ENCODE assay signal across 22 cellular contexts in genomic region chr2:218006741-218007140, GRCh38. TPM values are rescaled to one million over a fixed set of nuclear protein-coding genes. Genes with fewer than 3 reads are reported as not detected.
DNase-seq lines count a peak whose midpoint lies in the region; ATAC-seq, FAIRE-seq and TF ChIP-seq lines count a peak whose summit lies in the region.
"Had no signal": no experiment of that assay in that cellular context is flagged by ENCODE, and none has a peak within 500 bp of the region (broad histone marks: within the 10 kb centered on the region; RNA-seq: fewer than 3 reads in every experiment).

No MANE protein-coding gene starts in this region.

- H3K27me3 ChIP-seq in HepG2 (ENCODE audit: control insufficient read depth in 1 of 2, insufficient read depth in 2 of 2, low read length in 2 of 2): peaks cover 7 to 79% of the 10 kb centered on the region in 2 experiments
- H3K27me3 ChIP-seq in right lobe of liver: no peaks in the 10 kb centered on the region
- H3K27me3 ChIP-seq in adipocyte (replicated peaks; ENCODE audit: control insufficient read depth, insufficient read depth, low read length): no peaks in the 10 kb centered on the region
- no peaks in the 10 kb centered on the region for H3K27me3 ChIP-seq in uterus

- H3K4me2 ChIP-seq in HepG2 (ENCODE audit: low read depth, low read length): no peak overlapping the region

- H4K20me1 ChIP-seq in HepG2 (ENCODE audit: insufficient read depth, low read length): no peaks in the 10 kb centered on the region

- H3K36me3 ChIP-seq in HepG2 (replicated peaks in 1 of 2; ENCODE audit: control insufficient read depth in 1 of 2, insufficient read depth in 2 of 2, low read length in 2 of 2): no peaks in the 10 kb centered on the region
- no peaks in the 10 kb centered on the region for H3K36me3 ChIP-seq in right lobe of liver
- H3K36me3 ChIP-seq in adipocyte (ENCODE audit: control insufficient read depth, insufficient read depth, low read length, severe bottlenecking): no peaks in the 10 kb centered on the region
- no peaks in the 10 kb centered on the region for H3K36me3 ChIP-seq in uterus

- H3K4me1 ChIP-seq in HepG2 (ENCODE audit: insufficient read depth, low read length) (peaks cover 20% of the 10 kb centered on the region), right lobe of liver (peaks cover 0 to 9% (median 0%) of the 10 kb centered on the region in 4 donors), adipocyte (ENCODE audit: control insufficient read depth, insufficient read depth, low read length) (peaks cover 53% of the 10 kb centered on the region), uterus (peaks cover 0 to 34% of the 10 kb centered on the region in 2 donors)

- no peak for TF ChIP-seq CTCF in HepG2 (CRISPR knock-in tag; IDR thresholded peaks at IDR 0.05)
- no peak for TF ChIP-seq CTCF in right lobe of liver (IDR thresholded peaks at IDR 0.05)
- no peak for TF ChIP-seq CTCF in uterus (IDR thresholded peaks at IDR 0.05)

- no peak overlapping the region for H3K27ac ChIP-seq in HepG2 (ENCODE audit: extremely low read length, insufficient read depth, low read length)
- no peak overlapping the region for H3K27ac ChIP-seq in right lobe of liver
- H3K27ac ChIP-seq in uterus: peak overlapping the region in 1 of 2 donors; percentile 29
- H3K27ac ChIP-seq: foreskin keratinocyte, HL-60 had no signal

- in situ Hi-C loops in HepG2 (cut with HindIII; ENCODE audit: extremely low pct_ligation_motif_present, low pct_unique_long_range_greater_than_20kb): no loop called here

- POLR2A ChIA-PET in HepG2 (lab: Yijun Ruan, JAX): no interaction called here

- no peak for TF ChIP-seq EP300 in HepG2 (IDR thresholded peaks at IDR 0.05; ENCODE audit: low read depth in 2 of 2, low read length in 2 of 2)
- TF ChIP-seq EP300 in HepG2 (CRISPR knock-in tag; IDR thresholded peaks at IDR 0.05; ENCODE audit: borderline replicate concordance): no peak

- ATAC-seq in HepG2: no peak
- ATAC-seq in right lobe of liver: no peak
- ATAC-seq: activated CD4-positive, alpha-beta T cell treated with anti-CD3 and anti-CD28 coated beads for 36 hours; foreskin keratinocyte; K562; sciatic nerve; stimulated activated naive CD8-positive, alpha-beta T cell treated with anti-CD3 and anti-CD28 coated beads, Interleukin-15, amount 100 ng/mL, for 72 hours had no signal

- FAIRE-seq in HepG2 (lab: Jason Lieb, UNC): no peak
- FAIRE-seq: K562 had no signal

- CTCF ChIA-PET in HepG2 (lab: Yijun Ruan, JAX; ENCODE audit: low intra/inter-chr PET ratio, low total read pairs): no interaction called here

- BruUV-seq in HepG2 (replicated peaks; lab: Mats Ljungman, UMichigan): no TSS peak

- WGBS in HepG2 (ENCODE audit: low lambda C conversion rate): 7% methylated on average over 4 of the region's 4 CpGs
- WGBS in right lobe of liver (ENCODE audit: insufficient coverage, low coverage, low lambda C conversion rate, missing lambda C conversion rate): 88% methylated on average over 2 of the region's 4 CpGs

- TF ChIP-seq RAD21 in HepG2 (CRISPR knock-in tag; IDR thresholded peaks at IDR 0.05): no peak

- no peak overlapping the region for H2AFZ ChIP-seq in HepG2 (ENCODE audit: low read length)

- no peak overlapping the region for H3K4me3 ChIP-seq in HepG2 (replicated peaks in 1 of 3; ENCODE audit: insufficient read depth in 1 of 3, low read depth in 2 of 3, low read length in 3 of 3)
- H3K4me3 ChIP-seq in right lobe of liver: no peak overlapping the region
- H3K4me3 ChIP-seq in adipocyte (ENCODE audit: low read length): no peak overlapping the region
- no peak overlapping the region for H3K4me3 ChIP-seq in uterus
- H3K4me3 ChIP-seq: K562 had no signal

- no peak for TF ChIP-seq POLR2A in HepG2 (IDR thresholded peaks at IDR 0.05; ENCODE audit: insufficient read depth in 1 of 2, low read depth in 2 of 2, low read length in 2 of 2)
- no peak for TF ChIP-seq POLR2A in right lobe of liver (IDR thresholded peaks at IDR 0.05)
- no peak for TF ChIP-seq POLR2A in uterus (IDR thresholded peaks at IDR 0.05)

- H3K9me3 ChIP-seq in HepG2 (ENCODE audit: low read length) (no peaks in the 10 kb centered on the region), right lobe of liver (no peaks in the 10 kb centered on the region), adipocyte (ENCODE audit: control insufficient read depth, low read length) (no peaks in the 10 kb centered on the region), uterus (no peaks in the 10 kb centered on the region)

- intact Hi-C loops in HepG2 (cut with micrococcal nuclease; ENCODE audit: unreplicated experiment) (no loop called here), right lobe of liver (cut with DNase I) (no loop called here), uterus (cut with DNase I; ENCODE audit: low total_unique reads) (no loop called here), posterior cingulate gyrus (cut with DNase I) (no loop called here)

- H3K9ac ChIP-seq in HepG2 (ENCODE audit: insufficient read depth, low read depth, low read length) (no peak overlapping the region), adipocyte (ENCODE audit: low read length) (peak overlapping the region; percentile 25)

- DNase-seq in HepG2 (ENCODE audit: low spot score) (no peak), right lobe of liver (no peak), adipocyte (ENCODE audit: low read depth) (no peak), iris pigment epithelial cell (ENCODE audit: low read depth) (peak; percentile 89), uterus (peak; percentile 43 to 58), posterior cingulate gyrus (no peak), SK-N-DZ (ENCODE audit: low spot score) (no peak), NOMO-1 treated with DMSO at 0.1 percent for 48 hours (lab: John Stamatoyannopoulos, UW; ENCODE audit: unreplicated experiment) (no peak)
- DNase-seq: activated CD4-positive, alpha-beta T cell treated with anti-CD3 and anti-CD28 coated beads for 36 hours; activated effector memory CD4-positive, alpha-beta T cell treated with Interleukin-2 at 50 U/mL for 16 hours; amygdala; DMS 273 treated with DMSO at 0.1 percent for 48 hours; endodermal cell; foreskin keratinocyte; NCI-H1436; NCI-H2171; NCI-H748 treated with DMSO at 0.1 percent for 48 hours; stimulated activated CD4-positive, alpha-beta T cell treated with anti-CD3 and anti-CD28 coated beads, Interleukin-2, amount 100 ng/mL, for 24 hours; stimulated activated naive CD8-positive, alpha-beta T cell treated with anti-CD3 and anti-CD28 coated beads, Interleukin-15, amount 100 ng/mL, for 72 hours had no signal

- no peaks in the 10 kb centered on the region for H3K79me2 ChIP-seq in HepG2 (ENCODE audit: insufficient read depth, low read length)

TF ChIP-seq in HepG2, 621 proteins besides CTCF, POLR2A, EP300 and RAD21 (continues in another document):
- no peak for TF ChIP-seq TARDBP (CRISPR knock-in tag; IDR thresholded peaks at IDR 0.05)

RNA-seq across cellular contexts. Expression of gene TNS1, which starts 3.9 kb away (rescaled TPM):
- total RNA-seq in HepG2 (2016; rRNA removed; fragmentation: Illumina TruSeq; extraction: Trizol) (1.9 TPM in 2 replicates), right lobe of liver (100 to 1,000 TPM in 3 of 6 experiments, 10 to 100 TPM in 3; 68.4 to 209 (median 99.2) TPM), uterus (1,000 to 10,000 TPM in 1 of 4 donors, 100 to 1,000 TPM in 3; 144 to 1,338 (median 313) TPM)
- 0.51 and 0.71 TPM in 2 replicates for total RNA-seq in HepG2 (2016; cell fraction: cytosol; rRNA removed; fragmentation: Illumina TruSeq; extraction: Trizol; ENCODE audit: low read depth)
- total RNA-seq in HepG2 (2016; cell fraction: insoluble cytoplasmic fraction; rRNA removed; fragmentation: Illumina TruSeq; extraction: Trizol): 1.1 and 1.7 TPM in 2 replicates
- total RNA-seq in HepG2 (2016; cell fraction: membrane; rRNA removed; fragmentation: Illumina TruSeq; extraction: Trizol): 1.9 and 2.2 TPM in 2 replicates
- total RNA-seq in HepG2 (2016; cell fraction: nucleus; rRNA removed; fragmentation: Illumina TruSeq; extraction: Trizol): 3.7 and 4.7 TPM in 2 replicates
- 118 and 127 TPM in 2 replicates for polyA plus RNA-seq in HepG2 (2011; rRNA removed)
- 72.1 and 78.8 TPM in 2 replicates for polyA plus RNA-seq in HepG2 (2011; cell fraction: cytosol; rRNA removed)
- 302 and 373 TPM in 2 replicates for polyA plus RNA-seq in HepG2 (2011; cell fraction: nucleus; rRNA removed)
- polyA plus RNA-seq in HepG2 (2012): 63.6 and 87.8 TPM in 2 replicates
- 0.35 and 0.62 TPM in 2 replicates for polyA plus RNA-seq in HepG2 (2016; cell fraction: cytosol; fragmentation: Illumina TruSeq; extraction: Trizol; ENCODE audit: low read depth)
- 1.3 and 1.7 TPM in 2 replicates for polyA plus RNA-seq in HepG2 (2016; cell fraction: insoluble cytoplasmic fraction; fragmentation: Illumina TruSeq; extraction: Trizol; ENCODE audit: low read depth)
- polyA plus RNA-seq in HepG2 (2016; cell fraction: membrane; fragmentation: Illumina TruSeq; extraction: Trizol; ENCODE audit: low read depth): 0.73 and 0.90 TPM in 2 replicates
- 1.9 and 2.0 TPM in 2 replicates for polyA plus RNA-seq in HepG2 (2016; cell fraction: nucleus; fragmentation: Illumina TruSeq; extraction: Trizol; ENCODE audit: insufficient read depth, low read depth)
- polyA minus RNA-seq in HepG2 (2011; rRNA and poly(A)+ RNA removed; ENCODE audit: low replicate concordance): 3.6 and 445 TPM in 2 replicates
- polyA minus RNA-seq in HepG2 (2011; cell fraction: cytosol; rRNA and poly(A)+ RNA removed): 116 and 155 TPM in 2 replicates
- polyA minus RNA-seq in HepG2 (2011; cell fraction: nucleus; rRNA and poly(A)+ RNA removed): 504 and 544 TPM in 2 replicates
- polyA plus RNA-seq in SK-N-DZ (2014; cell fraction: cytosol; rRNA removed): 3.5 and 3.9 TPM in 2 replicates
- 3.5 and 10.2 TPM in 2 replicates for polyA plus RNA-seq in SK-N-DZ (2014; cell fraction: nucleus; rRNA removed)

Comparison
In these comparisons a context has a peak if more than half of its experiments do, and no peak if none do; other contexts are left out.
1. RNA of gene TNS1, which starts 3.9 kb away (total RNA-seq): 144 to 1,338 TPM in uterus and 68.4 to 209 TPM in right lobe of liver; 0.51 to 4.7 TPM in HepG2; every median in the first group is over 10 times any median in the second.
2. DNase-seq: peak in iris pigment epithelial cell (single experiment) and uterus (2 of 2); none in HepG2 (single experiment), right lobe of liver (0 of 3), adipocyte (single experiment), posterior cingulate gyrus (0 of 10), SK-N-DZ (single experiment) and NOMO-1 treated with DMSO at 0.1 percent for 48 hours (single experiment).